19 cellular contexts compared by ENCODE assay signal in genomic region chr1:5571861-5572401, GRCh38.
A peak's percentile ranks its signal among the peaks of the same experiment; 100 is the strongest.
DNase-seq lines count a peak whose midpoint lies in the region; ATAC-seq and TF ChIP-seq lines count a peak whose summit lies in the region.
"Had no signal": no experiment of that assay in that cellular context is flagged by ENCODE, and none has a peak within 500 bp of the region (broad histone marks: within the 10 kb centered on the region; RNA-seq: fewer than 3 reads in every experiment).

No MANE protein-coding gene starts in this region.

- H3K4me3 ChIP-seq in colonic mucosa (no peak overlapping the region), coronary artery (no peak overlapping the region), vagina (no peak overlapping the region)
- H3K4me3 ChIP-seq: GM12878 had no signal

- TF ChIP-seq POLR2A in vagina (IDR thresholded peaks at IDR 0.05), result no peak

- no peak for TF ChIP-seq CTCF in colonic mucosa (IDR thresholded peaks at IDR 0.05)
- no peak for TF ChIP-seq CTCF in coronary artery (IDR thresholded peaks at IDR 0.05)
- TF ChIP-seq CTCF in vagina (IDR thresholded peaks at IDR 0.05), result no peak

- ATAC-seq in HG03354 (IDR thresholded peaks at IDR 0.05; ENCODE audit: poor library complexity, severe bottlenecking, unreplicated experiment), result no peak
- ATAC-seq: GM12878 had no signal

- H3K4me1 ChIP-seq in colonic mucosa, result no peaks in the 10 kb centered on the region
- H3K4me1 ChIP-seq in vagina, result no peaks in the 10 kb centered on the region
- H3K4me1 ChIP-seq: BE2C had no signal

- H3K27me3 ChIP-seq in colonic mucosa, result no peaks in the 10 kb centered on the region
- no peaks in the 10 kb centered on the region for H3K27me3 ChIP-seq in vagina
- H3K27me3 ChIP-seq: BE2C had no signal

- H3K27ac ChIP-seq in colonic mucosa, result no peak overlapping the region
- H3K27ac ChIP-seq in coronary artery, result no peak overlapping the region
- H3K27ac ChIP-seq in vagina, result no peak overlapping the region
- H3K27ac ChIP-seq: HL-60 had no signal

- H3K9ac ChIP-seq in colonic mucosa (ENCODE audit: low read depth in 2 of 2, low read length in 2 of 2), result no peak overlapping the region

- DNase-seq in colonic mucosa (peak; percentile 11), coronary artery (ENCODE audit: low spot score) (peak; percentile 21), mucosa of gallbladder (ENCODE audit: low spot score) (peak; percentile 9), vagina (ENCODE audit: extremely low spot score in 2 of 2) (peak; percentile 69 to 77), hepatic stellate cell (ENCODE audit: low spot score) (no peak)
- DNase-seq: ACHN; BE2C; C1 segment of cervical spinal cord; CD4-positive, CD25-positive, alpha-beta regulatory T cell; CD8-positive, alpha-beta memory T cell; COR-L47; DMS 273 treated with DMSO at 0.1 percent for 48 hours; DMS53; DND-41; EL; H9 had no signal

- intact Hi-C loops in colonic mucosa (cut with DNase I) (no loop called here), vagina (cut with DNase I) (loop anchor here (2.0 kb wide), 1 partner anchor 21 kb away; no protein-coding TSS in a partner anchor)

- H3K36me3 ChIP-seq in colonic mucosa (no peaks in the 10 kb centered on the region), vagina (no peaks in the 10 kb centered on the region)
- H3K36me3 ChIP-seq: BE2C had no signal

- H3K9me3 ChIP-seq in colonic mucosa (no peaks in the 10 kb centered on the region), vagina (no peaks in the 10 kb centered on the region)
- H3K9me3 ChIP-seq: BE2C had no signal
